In genomic region chr2:209102319-209102718, GRCh38 we compare ENCODE assay signal across 33 cellular contexts.
"Had no signal": no experiment of that assay in that cellular context is flagged by ENCODE, and none has a peak within 500 bp of the region (broad histone marks: within the 10 kb centered on the region; RNA-seq: fewer than 3 reads in every experiment).

No MANE protein-coding gene starts in this region.

- H3K36me3 ChIP-seq: adrenal gland, ascending aorta, brain microvascular endothelial cell, breast epithelium, cardiac muscle cell had no signal

- H3K4me3 ChIP-seq: adrenal gland, ascending aorta, body of pancreas, breast epithelium, cardiac muscle cell had no signal

- DNase-seq: activated effector memory CD4-positive, alpha-beta T cell treated with anti-CD3 and anti-CD28 coated beads, Interleukin-2, amount 50 U/mL, for 16 hours; activated effector memory CD4-positive, alpha-beta T cell treated with Interleukin-2 at 50 U/mL for 16 hours; activated gamma-delta T cell; activated gamma-delta T cell treated with Interleukin-2 at 50 U/mL for 16 hours; activated naive CD4-positive, alpha-beta T cell; activated naive CD4-positive, alpha-beta T cell treated with anti-CD3 and anti-CD28 coated beads for 36 hours; activated naive CD4-positive, alpha-beta T cell treated with anti-CD3 and anti-CD28 coated beads, Interleukin-2, amount 10 ng/mL, durations not matched to agents 7 days and 5 days; activated naive CD4-positive, alpha-beta T cell treated with anti-CD3 and anti-CD28 coated beads, Interleukin-2, amount 50 U/mL, for 16 hours; activated naive CD4-positive, alpha-beta T cell treated with Interleukin-2 at 50 U/mL for 16 hours; activated naive CD8-positive, alpha-beta T cell treated with anti-CD3 and anti-CD28 coated beads for 36 hours; activated naive CD8-positive, alpha-beta T cell treated with anti-CD3 and anti-CD28 coated beads, Interleukin-2, amount 10 ng/mL, durations not matched to agents 7 days and 5 days; activated naive CD8-positive, alpha-beta T cell treated with anti-CD3 and anti-CD28 coated beads, Interleukin-2, amount 50 U/mL, for 24 hours; activated T-cell treated with anti-CD3 and anti-CD28 coated beads, Interleukin-2, amount 50 U/mL, for 24 hours; activated T-cell treated with anti-CD3 and anti-CD28 coated beads, Interleukin-2, amount 50 U/mL, for 4 hours; activated T-cell treated with anti-CD3 and anti-CD28 coated beads, Interleukin-2, amount 50 U/mL, for 48 hours; activated T-cell treated with anti-CD3 and anti-CD28 coated beads, Interleukin-2, amount 50 U/mL, for 72 hours; adrenal gland; amniotic stem cell; amygdala; anterior cingulate cortex; aorta; body of pancreas; brain microvascular endothelial cell; caudate nucleus; central memory CD4-positive, alpha-beta T cell; cerebellar nuclear complex had no signal

- H3K27me3 ChIP-seq: adrenal gland, ascending aorta, body of pancreas, brain microvascular endothelial cell, breast epithelium, cardiac muscle cell had no signal

- H3K9me3 ChIP-seq: adrenal gland, ascending aorta, body of pancreas, breast epithelium had no signal

- H3K27ac ChIP-seq: adrenal gland, ascending aorta, body of pancreas, brain microvascular endothelial cell, breast epithelium, cardiac muscle cell had no signal

- FAIRE-seq: astrocyte, bronchial epithelial cell had no signal

- H3K4me1 ChIP-seq: adrenal gland, ascending aorta, body of pancreas, breast epithelium had no signal

- ATAC-seq: activated naive CD4-positive, alpha-beta T cell treated with anti-CD3 and anti-CD28 coated beads, Interleukin-2, amount 50 U/mL, for 72 hours; activated naive CD8-positive, alpha-beta T cell treated with anti-CD3 and anti-CD28 coated beads, Interleukin-2, amount 50 U/mL, for 24 hours; activated T-cell treated with anti-CD3 and anti-CD28 coated beads, Interleukin-2, amount 50 U/mL, for 4 hours; activated T-cell treated with anti-CD3 and anti-CD28 coated beads, Interleukin-2, amount 50 U/mL, for 72 hours; activated T-helper 17 cell treated with anti-CD3 and anti-CD28 coated beads, Interleukin-2, amount 50 U/mL, for 72 hours; body of pancreas had no signal
